Comparison of ENCODE assay signal across 25 cellular contexts in genomic region chr3:26753109-26753508, GRCh38.
"Had no signal": no experiment of that assay in that cellular context is flagged by ENCODE, and none has a peak within 500 bp of the region (broad histone marks: within the 10 kb centered on the region; RNA-seq: fewer than 3 reads in every experiment).

No MANE protein-coding gene starts in this region.

- H3K27me3 ChIP-seq: ovary, right atrium auricular region, stomach, testis, thyroid gland, transverse colon, upper lobe of left lung, vagina had no signal

- H3K27ac ChIP-seq: lower lobe of right lung, ovary, right atrium auricular region, skin epidermis, stomach, testis, thyroid gland, transverse colon, upper lobe of left lung, vagina had no signal

- H3K4me3 Mint-ChIP-seq: naive thymus-derived CD8-positive, alpha-beta T cell; stimulated activated naive B cell treated with anti-CD40 and anti-IgM and Interleukin-4, amounts not matched to agents 10 μg/mL and 1 μg/mL and 100 μg/mL, for 72 hours had no signal

- DNase-seq: hippocampal formation; kidney glomerular epithelial cell; left cardiac atrium; lower lobe of right lung; mammary epithelial cell; mesenchymal stem cell; naive thymus-derived CD8-positive, alpha-beta T cell; ovary; stimulated activated CD4-positive, alpha-beta T cell treated with anti-CD3 and anti-CD28 coated beads, Interleukin-12 subunit alpha, Interleukin-12 subunit beta, amount 100 ng/mL, for 4 hours; stimulated activated CD4-positive, alpha-beta T cell treated with anti-CD3 and anti-CD28 coated beads, Interleukin-15, amount 100 ng/mL, for 24 hours; stimulated activated CD4-positive, alpha-beta T cell treated with anti-CD3 and anti-CD28 coated beads, Interleukin-2, amount 100 ng/mL, for 24 hours; stimulated activated CD4-positive, alpha-beta T cell treated with anti-CD3 and anti-CD28 coated beads, Interleukin-4, amount 100 ng/mL, for 1 hour; stimulated activated naive B cell treated with anti-CD40 and anti-IgM and Interleukin-4, amounts not matched to agents 10 μg/mL and 1 μg/mL and 100 μg/mL, for 72 hours; stimulated activated naive CD8-positive, alpha-beta T cell treated with anti-CD3 and anti-CD28 coated beads, Interleukin-15, Interleukin-2, amounts not matched to agents 100 U/mL and 50 U/mL, for 24 hours; stomach; testis; transverse colon; upper lobe of left lung had no signal

- H3K4me1 Mint-ChIP-seq: naive thymus-derived CD8-positive, alpha-beta T cell; stimulated activated naive B cell treated with anti-CD40 and anti-IgM and Interleukin-4, amounts not matched to agents 10 μg/mL and 1 μg/mL and 100 μg/mL, for 72 hours had no signal

- H3K36me3 Mint-ChIP-seq: naive thymus-derived CD8-positive, alpha-beta T cell; stimulated activated naive B cell treated with anti-CD40 and anti-IgM and Interleukin-4, amounts not matched to agents 10 μg/mL and 1 μg/mL and 100 μg/mL, for 72 hours had no signal

- H3K4me3 ChIP-seq: lower lobe of right lung, ovary, right atrium auricular region, skin epidermis, stomach, testis, thyroid gland, transverse colon, upper lobe of left lung, vagina had no signal

- H3K27ac Mint-ChIP-seq: naive thymus-derived CD8-positive, alpha-beta T cell; progenitor cell of endocrine pancreas; stimulated activated naive B cell treated with anti-CD40 and anti-IgM and Interleukin-4, amounts not matched to agents 10 μg/mL and 1 μg/mL and 100 μg/mL, for 72 hours had no signal

- ATAC-seq: left lobe of liver; lower lobe of right lung; naive thymus-derived CD8-positive, alpha-beta T cell; sciatic nerve; stimulated activated naive B cell treated with anti-CD40 and anti-IgM and Interleukin-4, amounts not matched to agents 10 μg/mL and 1 μg/mL and 100 μg/mL, for 72 hours; stimulated activated naive CD8-positive, alpha-beta T cell treated with anti-CD3 and anti-CD28 coated beads, Interleukin-15, Interleukin-2, amounts not matched to agents 100 U/mL and 50 U/mL, for 24 hours had no signal

- H3K36me3 ChIP-seq: lower lobe of right lung, ovary, right atrium auricular region, stomach, thyroid gland, transverse colon, upper lobe of left lung, vagina had no signal

- H3K4me1 ChIP-seq: lower lobe of right lung, right atrium auricular region, stomach, testis, thyroid gland, transverse colon, upper lobe of left lung, vagina had no signal

- H3K9me3 ChIP-seq: lower lobe of right lung, ovary, right atrium auricular region, stomach, testis, thyroid gland, transverse colon, upper lobe of left lung, vagina had no signal

- H3K27me3 Mint-ChIP-seq: naive thymus-derived CD8-positive, alpha-beta T cell; progenitor cell of endocrine pancreas; stimulated activated naive B cell treated with anti-CD40 and anti-IgM and Interleukin-4, amounts not matched to agents 10 μg/mL and 1 μg/mL and 100 μg/mL, for 72 hours had no signal
